Comparison of ENCODE assay signal across 30 cellular contexts in genomic region chr4:57184378-57185031, GRCh38.
DNase-seq lines count a peak whose midpoint lies in the region; ATAC-seq lines count a peak whose summit lies in the region.
"Had no signal": no experiment of that assay in that cellular context is flagged by ENCODE, and none has a peak within 500 bp of the region (broad histone marks: within the 10 kb centered on the region; RNA-seq: fewer than 3 reads in every experiment).

No MANE protein-coding gene starts in this region.

- DNase-seq in Ammon's horn (ENCODE audit: low spot score), result peak; percentile 49
- peak; percentile 50 for DNase-seq in HT1080 (ENCODE audit: low read depth)
- peak; percentile 34 for DNase-seq in NCI-H82 treated with DMSO at 0.1 percent for 48 hours (lab: John Stamatoyannopoulos, UW; ENCODE audit: unreplicated experiment)
- peak; percentile 9 for DNase-seq in glomerular visceral epithelial cell (ENCODE audit: extremely low spot score)
- DNase-seq in T-helper 2 cell treated with Interferon-gamma antibody and Interleukin-4, amounts not matched to agents 5 μg/mL and 100 μg/mL, for 36 hours (ENCODE audit: low spot score), result no peak
- no peak for DNase-seq in CD8-positive, alpha-beta memory T cell
- no peak for DNase-seq in amniotic stem cell (lab: John Stamatoyannopoulos, UW)
- DNase-seq: activated CD4-positive, alpha-beta T cell treated with anti-CD3 and anti-CD28 coated beads for 4 hours; activated naive CD4-positive, alpha-beta T cell; activated T-cell treated with anti-CD3 and anti-CD28 coated beads, Interleukin-2, amount 50 U/mL, for 4 hours; CD8-positive, alpha-beta T cell; DMS79 treated with DMSO at 0.1 percent for 48 hours; effector CD4-positive, alpha-beta T cell; islet precursor cell; Karpas-422; NCI-H1105 treated with DMSO at 0.1 percent for 48 hours; NCI-H1930; NCI-H345; ovary; retina; small intestine; stimulated activated CD4-positive, alpha-beta T cell treated with anti-CD3 and anti-CD28 coated beads, Interleukin-1b, Interleukin-23, amount 100 ng/mL, for 48 hours; T-helper 17 cell; trophoblast cell had no signal

- H3K27me3 Mint-ChIP-seq in T-helper 2 cell treated with Interferon-gamma antibody and Interleukin-4, amounts not matched to agents 5 μg/mL and 100 μg/mL, for 36 hours (ENCODE audit: low read depth), result no peaks in the 10 kb centered on the region
- peaks cover 4 to 15% of the 10 kb centered on the region in 2 donors for H3K27me3 Mint-ChIP-seq in CD8-positive, alpha-beta memory T cell

- POLR2A ChIA-PET in CD8-positive, alpha-beta memory T cell (lab: Charles Lee), result no interaction called here

- no peak overlapping the region for H3K27ac Mint-ChIP-seq in T-helper 2 cell treated with Interferon-gamma antibody and Interleukin-4, amounts not matched to agents 5 μg/mL and 100 μg/mL, for 36 hours
- H3K27ac Mint-ChIP-seq in CD8-positive, alpha-beta memory T cell, result no peak overlapping the region
- H3K27ac Mint-ChIP-seq: B cell; CD8-positive, alpha-beta T cell; natural killer cell treated with Interleukin-12 subunit alpha and Interleukin-12 subunit beta and Interleukin-15 and Interleukin-18, amount 100 ng/mL, for 72 hours; T-helper 17 cell had no signal

- H3K27me3 ChIP-seq in CD8-positive, alpha-beta memory T cell (ENCODE audit: insufficient read depth, low read length, poor library complexity, severe bottlenecking), result no peaks in the 10 kb centered on the region
- H3K27me3 ChIP-seq: ovary had no signal

- H3K36me3 Mint-ChIP-seq in T-helper 2 cell treated with Interferon-gamma antibody and Interleukin-4, amounts not matched to agents 5 μg/mL and 100 μg/mL, for 36 hours (ENCODE audit: low read depth), result no peaks in the 10 kb centered on the region
- no peaks in the 10 kb centered on the region for H3K36me3 Mint-ChIP-seq in CD8-positive, alpha-beta memory T cell
- H3K36me3 Mint-ChIP-seq: CD8-positive, alpha-beta T cell; natural killer cell treated with Interleukin-12 subunit alpha and Interleukin-12 subunit beta and Interleukin-15 and Interleukin-18, amount 100 ng/mL, for 72 hours had no signal

- CTCF ChIA-PET in CD8-positive, alpha-beta memory T cell (lab: Charles Lee), result no interaction called here

- no peak for ATAC-seq in GM18907 (IDR thresholded peaks at IDR 0.05; ENCODE audit: unreplicated experiment)
- ATAC-seq: A549; activated T-cell treated with anti-CD3 and anti-CD28 coated beads, Interleukin-2, amount 50 U/mL, for 4 hours; CD8-positive, alpha-beta T cell; natural killer cell treated with Interleukin-12 subunit alpha and Interleukin-12 subunit beta and Interleukin-15 and Interleukin-18, amount 100 ng/mL, for 72 hours; SK-N-SH treated with all-trans-retinoic acid at 6 μM for 48 hours; T-helper 17 cell had no signal

- H3K36me3 ChIP-seq in CD8-positive, alpha-beta memory T cell (ENCODE audit: insufficient read depth, low read length), result no peaks in the 10 kb centered on the region
- H3K36me3 ChIP-seq: ovary had no signal

- H3K4me3 Mint-ChIP-seq in T-helper 2 cell treated with Interferon-gamma antibody and Interleukin-4, amounts not matched to agents 5 μg/mL and 100 μg/mL, for 36 hours, result no peak overlapping the region
- no peak overlapping the region for H3K4me3 Mint-ChIP-seq in CD8-positive, alpha-beta memory T cell
- H3K4me3 Mint-ChIP-seq: activated T-cell treated with anti-CD3 and anti-CD28 coated beads, Interleukin-2, amount 50 U/mL, for 4 hours; B cell; CD8-positive, alpha-beta T cell; natural killer cell treated with Interleukin-12 subunit alpha and Interleukin-12 subunit beta and Interleukin-15 and Interleukin-18, amount 100 ng/mL, for 72 hours; T-helper 17 cell had no signal

- no peaks in the 10 kb centered on the region for H3K9me3 Mint-ChIP-seq in T-helper 2 cell treated with Interferon-gamma antibody and Interleukin-4, amounts not matched to agents 5 μg/mL and 100 μg/mL, for 36 hours
- H3K9me3 Mint-ChIP-seq in CD8-positive, alpha-beta memory T cell, result peaks cover 0 to 3% (median 0%) of the 10 kb centered on the region in 5 donors
- H3K9me3 Mint-ChIP-seq: activated T-cell treated with anti-CD3 and anti-CD28 coated beads, Interleukin-2, amount 50 U/mL, for 4 hours; CD8-positive, alpha-beta T cell; natural killer cell treated with Interleukin-12 subunit alpha and Interleukin-12 subunit beta and Interleukin-15 and Interleukin-18, amount 100 ng/mL, for 72 hours had no signal

- no peak overlapping the region for H3K4me3 ChIP-seq in CD8-positive, alpha-beta memory T cell (ENCODE audit: low read length)
- H3K4me3 ChIP-seq: A549, ovary had no signal

- H3K4me1 Mint-ChIP-seq in T-helper 2 cell treated with Interferon-gamma antibody and Interleukin-4, amounts not matched to agents 5 μg/mL and 100 μg/mL, for 36 hours (ENCODE audit: low read depth), result no peaks in the 10 kb centered on the region
- H3K4me1 Mint-ChIP-seq in CD8-positive, alpha-beta memory T cell, result no peaks in the 10 kb centered on the region
- H3K4me1 Mint-ChIP-seq: B cell, T-helper 17 cell had no signal

- H3K9me3 ChIP-seq in CD8-positive, alpha-beta memory T cell (ENCODE audit: low read length), result no peaks in the 10 kb centered on the region
- H3K9me3 ChIP-seq: A549, ovary had no signal

- H3K27ac ChIP-seq in CD8-positive, alpha-beta memory T cell (ENCODE audit: low read depth, low read length), result no peak overlapping the region
- H3K27ac ChIP-seq: A549, HL-60, ovary had no signal

- H3K4me1 ChIP-seq in CD8-positive, alpha-beta memory T cell (ENCODE audit: insufficient read depth, low read length), result no peaks in the 10 kb centered on the region
- H3K4me1 ChIP-seq: A549 had no signal

Comparison
In these comparisons a context has a peak if more than half of its experiments do, and no peak if none do; other contexts are left out.
1. DNase-seq: peak in Ammon's horn (single experiment), HT1080 (single experiment), NCI-H82 treated with DMSO at 0.1 percent for 48 hours (single experiment) and glomerular visceral epithelial cell (single experiment); none in T-helper 2 cell treated with Interferon-gamma antibody and Interleukin-4, amounts not matched to agents 5 μg/mL and 100 μg/mL, for 36 hours (single experiment), CD8-positive, alpha-beta memory T cell (0 of 5) and amniotic stem cell (single experiment).